Comparison of ENCODE assay signal across 12 cellular contexts in genomic region chr13:44768233-44768632, GRCh38.
DNase-seq lines count a peak whose midpoint lies in the region; ATAC-seq and TF ChIP-seq lines count a peak whose summit lies in the region.
"Had no signal": no experiment of that assay in that cellular context is flagged by ENCODE, and none has a peak within 500 bp of the region (broad histone marks: within the 10 kb centered on the region; RNA-seq: fewer than 3 reads in every experiment).

No MANE protein-coding gene starts in this region.

- WGBS in body of pancreas, 2 donors = 47 to 51% methylated on average over 2 of the region's 2 CpGs

- H3K4me3 Mint-ChIP-seq in stimulated activated naive B cell treated with anti-CD40 and anti-IgM and Interleukin-4, amounts not matched to agents 10 μg/mL and 1 μg/mL and 100 μg/mL, for 72 hours = no peak overlapping the region

- no peak for TF ChIP-seq CTCF in body of pancreas (IDR thresholded peaks at IDR 0.05)

- no peaks in the 10 kb centered on the region for H3K27me3 ChIP-seq in body of pancreas

- ATAC-seq in HG03175 (IDR thresholded peaks at IDR 0.05; ENCODE audit: unreplicated experiment) (peak; percentile 49), body of pancreas (no peak), GM19023 (IDR thresholded peaks at IDR 0.05; ENCODE audit: unreplicated experiment) (no peak)
- peak; percentile 74 to 78 for ATAC-seq in activated naive CD4-positive, alpha-beta T cell treated with anti-CD3 and anti-CD28 coated beads, Interleukin-2, amount 50 U/mL, for 72 hours
- peak; percentile 73 to 82 for ATAC-seq in stimulated activated naive B cell treated with anti-CD40 and anti-IgM and Interleukin-4, amounts not matched to agents 10 μg/mL and 1 μg/mL and 100 μg/mL, for 72 hours (replicated peaks)

- no peaks in the 10 kb centered on the region for H3K36me3 ChIP-seq in body of pancreas (replicated peaks in 1 of 2; ENCODE audit: insufficient read depth in 1 of 2, low read depth in 2 of 2)

- H3K27me3 Mint-ChIP-seq in stimulated activated naive B cell treated with anti-CD40 and anti-IgM and Interleukin-4, amounts not matched to agents 10 μg/mL and 1 μg/mL and 100 μg/mL, for 72 hours = peaks cover 0 to 12% of the 10 kb centered on the region in 2 donors

- intact Hi-C loops in body of pancreas (cut with DNase I) = no loop called here

- no peak overlapping the region for H3K4me3 ChIP-seq in body of pancreas

- no peak for TF ChIP-seq POLR2A in body of pancreas (IDR thresholded peaks at IDR 0.05)

- no peak overlapping the region for H3K27ac ChIP-seq in body of pancreas

- H3K4me1 ChIP-seq in body of pancreas = peaks cover 59% of the 10 kb centered on the region

- peaks cover 9 to 16% of the 10 kb centered on the region in 2 donors for H3K4me1 Mint-ChIP-seq in stimulated activated naive B cell treated with anti-CD40 and anti-IgM and Interleukin-4, amounts not matched to agents 10 μg/mL and 1 μg/mL and 100 μg/mL, for 72 hours

- H3K9me3 Mint-ChIP-seq in activated naive CD4-positive, alpha-beta T cell treated with anti-CD3 and anti-CD28 coated beads, Interleukin-2, amount 50 U/mL, for 72 hours = no peaks in the 10 kb centered on the region
- no peaks in the 10 kb centered on the region for H3K9me3 Mint-ChIP-seq in stimulated activated naive B cell treated with anti-CD40 and anti-IgM and Interleukin-4, amounts not matched to agents 10 μg/mL and 1 μg/mL and 100 μg/mL, for 72 hours

- DNase-seq in activated T-cell treated with anti-CD3 and anti-CD28 coated beads for 24 hours (ENCODE audit: low read depth) (peak; percentile 19), activated T-cell treated with anti-CD3 and anti-CD28 coated beads for 4 hours (no peak), hypothalamus (lab: John Stamatoyannopoulos, UW) (no peak), body of pancreas (no peak)
- peak; percentile 18 to 61 for DNase-seq in activated naive CD4-positive, alpha-beta T cell treated with anti-CD3 and anti-CD28 coated beads, Interleukin-2, amount 50 U/mL, for 72 hours (ENCODE audit: low spot score in 2 of 2)
- DNase-seq in stimulated activated naive B cell treated with anti-CD40 and anti-IgM and Interleukin-4, amounts not matched to agents 10 μg/mL and 1 μg/mL and 100 μg/mL, for 72 hours = no peak
- DNase-seq: ACHN, hippocampal formation, NCI-H345, occipital lobe had no signal

- no peaks in the 10 kb centered on the region for H3K9me3 ChIP-seq in body of pancreas

- peak overlapping the region; percentile 84 to 90 for H3K27ac Mint-ChIP-seq in activated naive CD4-positive, alpha-beta T cell treated with anti-CD3 and anti-CD28 coated beads, Interleukin-2, amount 50 U/mL, for 72 hours
- H3K27ac Mint-ChIP-seq in stimulated activated naive B cell treated with anti-CD40 and anti-IgM and Interleukin-4, amounts not matched to agents 10 μg/mL and 1 μg/mL and 100 μg/mL, for 72 hours = no peak overlapping the region

- no peaks in the 10 kb centered on the region for H3K36me3 Mint-ChIP-seq in activated naive CD4-positive, alpha-beta T cell treated with anti-CD3 and anti-CD28 coated beads, Interleukin-2, amount 50 U/mL, for 72 hours
- no peaks in the 10 kb centered on the region for H3K36me3 Mint-ChIP-seq in stimulated activated naive B cell treated with anti-CD40 and anti-IgM and Interleukin-4, amounts not matched to agents 10 μg/mL and 1 μg/mL and 100 μg/mL, for 72 hours

Comparison
In these comparisons a context has a peak if more than half of its experiments do, and no peak if none do; other contexts are left out.
1. DNase-seq: peak in activated T-cell treated with anti-CD3 and anti-CD28 coated beads for 24 hours (single experiment) and activated naive CD4-positive, alpha-beta T cell treated with anti-CD3 and anti-CD28 coated beads, Interleukin-2, amount 50 U/mL, for 72 hours (2 of 2); none in activated T-cell treated with anti-CD3 and anti-CD28 coated beads for 4 hours (single experiment), stimulated activated naive B cell treated with anti-CD40 and anti-IgM and Interleukin-4, amounts not matched to agents 10 μg/mL and 1 μg/mL and 100 μg/mL, for 72 hours (single experiment), hypothalamus (0 of 51) and body of pancreas (0 of 4).
2. ATAC-seq: peak in HG03175 (single experiment), activated naive CD4-positive, alpha-beta T cell treated with anti-CD3 and anti-CD28 coated beads, Interleukin-2, amount 50 U/mL, for 72 hours (2 of 2) and stimulated activated naive B cell treated with anti-CD40 and anti-IgM and Interleukin-4, amounts not matched to agents 10 μg/mL and 1 μg/mL and 100 μg/mL, for 72 hours (2 of 2); none in body of pancreas (single experiment) and GM19023 (single experiment).